ENCODE assay signal across 1 cellular context in genomic region chr12:46921754-46922113, GRCh38.
TF ChIP-seq lines count a peak whose summit lies in the region.

No MANE protein-coding gene starts in this region.

TF ChIP-seq in HepG2, 621 proteins besides CTCF, POLR2A, EP300 and RAD21 (continued from another document and continues in another):
- TF ChIP-seq IRF1 (CRISPR knock-in tag; IDR thresholded peaks at IDR 0.05; ENCODE audit: low read depth) = no peak
- TF ChIP-seq AHDC1 (CRISPR knock-in tag; IDR thresholded peaks at IDR 0.05; ENCODE audit: borderline replicate concordance) = peak; percentile 72; the same call in 1 of the 2 replicates
- no peak for TF ChIP-seq MXI1 (IDR thresholded peaks at IDR 0.05; ENCODE audit: borderline replicate concordance, low read depth, low read length)
- peak; percentile 62; the same call in 1 of the 2 replicates for TF ChIP-seq FOXK1 (CRISPR knock-in tag; IDR thresholded peaks at IDR 0.05; ENCODE audit: borderline replicate concordance, low read depth)
- TF ChIP-seq KIAA2018 (CRISPR knock-in tag; IDR thresholded peaks at IDR 0.05; ENCODE audit: borderline replicate concordance) = no peak
- TF ChIP-seq HOMEZ (CRISPR knock-in tag; IDR thresholded peaks at IDR 0.05; ENCODE audit: low read depth) = peak; percentile 54; the same call in 1 of the 2 replicates
- peak; percentile 60; the same call in 1 of the 2 replicates for TF ChIP-seq CEBPB (IDR thresholded peaks at IDR 0.05; ENCODE audit: borderline replicate concordance, low read depth, low read length)
- no peak for TF ChIP-seq FUBP1 (CRISPR knock-in tag; IDR thresholded peaks at IDR 0.05; ENCODE audit: borderline replicate concordance)
- no peak for TF ChIP-seq NBN (conservative IDR thresholded peaks at IDR 0.05)
- TF ChIP-seq PAXIP1 (CRISPR knock-in tag; conservative IDR thresholded peaks at IDR 0.05) = peak; percentile 65
- 0 out of 2 replicates have a peak, but pooled peaks have one; percentile 17 for TF ChIP-seq PHF20 (CRISPR knock-in tag; IDR thresholded peaks at IDR 0.05)
- no peak for TF ChIP-seq ZNF792 (CRISPR knock-in tag; IDR thresholded peaks at IDR 0.05)
- TF ChIP-seq HNF4A (CRISPR knock-in tag; IDR thresholded peaks at IDR 0.05) = peak; percentile 78
- no peak for TF ChIP-seq PHF8 (CRISPR knock-in tag; IDR thresholded peaks at IDR 0.05)
- peak; percentile 39; the same call in 1 of the 2 replicates for TF ChIP-seq CREM (IDR thresholded peaks at IDR 0.05)
- no peak for TF ChIP-seq CREM (CRISPR knock-in tag; IDR thresholded peaks at IDR 0.05)
- peak; percentile 4; the same call in 1 of the 2 replicates for TF ChIP-seq RARA (CRISPR knock-in tag; IDR thresholded peaks at IDR 0.05)
- no peak for TF ChIP-seq RXRB (CRISPR knock-in tag; IDR thresholded peaks at IDR 0.05; ENCODE audit: borderline replicate concordance)
- TF ChIP-seq SOX5 (CRISPR knock-in tag; IDR thresholded peaks at IDR 0.05; ENCODE audit: borderline replicate concordance) = peak; percentile 42; the same call in 1 of the 2 replicates
- TF ChIP-seq FOSL2 (CRISPR knock-in tag; IDR thresholded peaks at IDR 0.05) = peak; percentile 4; the same call in 1 of the 2 replicates
- no peak for TF ChIP-seq GABPB1 (CRISPR knock-in tag; IDR thresholded peaks at IDR 0.05)
- TF ChIP-seq POGZ (CRISPR knock-in tag; IDR thresholded peaks at IDR 0.05) = 0 out of 2 replicates have a peak, but pooled peaks have one; percentile 17
- TF ChIP-seq BCL6 (CRISPR knock-in tag; IDR thresholded peaks at IDR 0.05) = peak; percentile 71
- no peak for TF ChIP-seq GFI1 (CRISPR knock-in tag; IDR thresholded peaks at IDR 0.05; ENCODE audit: borderline replicate concordance)
- TF ChIP-seq NONO (IDR thresholded peaks at IDR 0.05) = no peak
- no peak for TF ChIP-seq NONO (CRISPR knock-in tag; conservative IDR thresholded peaks at IDR 0.05)
- TF ChIP-seq MED1 (CRISPR knock-in tag; IDR thresholded peaks at IDR 0.05) = peak; percentile 61
- no peak for TF ChIP-seq SSRP1 (CRISPR knock-in tag; IDR thresholded peaks at IDR 0.05)
- no peak for TF ChIP-seq SOX13 (IDR thresholded peaks at IDR 0.05)
- TF ChIP-seq SOX13 (CRISPR knock-in tag; conservative IDR thresholded peaks at IDR 0.05 in 1 of 2, IDR thresholded peaks at IDR 0.05 in 1 of 2) = peak in 1 of 2 experiments; percentile 37; a peak in 2 of 4 replicates
- TF ChIP-seq CEBPG (CRISPR knock-in tag; IDR thresholded peaks at IDR 0.05) = peak; percentile 49
- TF ChIP-seq FOXJ3 (CRISPR knock-in tag; IDR thresholded peaks at IDR 0.05; ENCODE audit: borderline replicate concordance) = peak; percentile 73; the same call in 1 of the 2 replicates
- 0 out of 2 replicates have a peak, but pooled peaks have one; percentile 21 for TF ChIP-seq ZNF644 (CRISPR knock-in tag; IDR thresholded peaks at IDR 0.05; ENCODE audit: low read depth)
- peak; percentile 50; the same call in 1 of the 2 replicates for TF ChIP-seq TFE3 (CRISPR knock-in tag; IDR thresholded peaks at IDR 0.05)
- peak; percentile 79 for TF ChIP-seq NCOA2 (CRISPR knock-in tag; IDR thresholded peaks at IDR 0.05)
- no peak for TF ChIP-seq ZBTB38 (CRISPR knock-in tag; IDR thresholded peaks at IDR 0.05)
